In genomic region chr6:63636516-63636968, GRCh38 we compare ENCODE assay signal across 8 cellular contexts. TPM values are rescaled to one million over a fixed set of nuclear protein-coding genes. Genes with fewer than 3 reads are reported as not detected.
DNase-seq lines count a peak whose midpoint lies in the region; ATAC-seq lines count a peak whose summit lies in the region.

No MANE protein-coding gene starts in this region.

- H3K9me3 ChIP-seq in esophagus (ENCODE audit: control insufficient read depth in 2 of 2, insufficient read depth in 1 of 2, low read depth in 1 of 2, low read length in 1 of 2) = no peaks in the 10 kb centered on the region

- ATAC-seq in HG03108 (IDR thresholded peaks at IDR 0.05; ENCODE audit: unreplicated experiment) = peak; percentile 14

- DNase-seq in DMS 273 (lab: John Stamatoyannopoulos, UW; ENCODE audit: unreplicated experiment) (peak; percentile 68), DMS 273 treated with DMSO at 0.1 percent for 48 hours (lab: John Stamatoyannopoulos, UW) (no peak), NCI-H748 (lab: John Stamatoyannopoulos, UW; ENCODE audit: unreplicated experiment) (peak; percentile 79), myocyte (ENCODE audit: low read depth) (peak; percentile 47)
- peak; percentile 75 for DNase-seq in activated CD8-positive, alpha-beta memory T cell treated with anti-CD3 and anti-CD28 coated beads, Interleukin-2, amount 50 U/mL, for 48 hours
- peak; percentile 41 to 45 for DNase-seq in stimulated activated CD8-positive, alpha-beta memory T cell treated with anti-CD3 and anti-CD28 coated beads, Interleukin-7, amount 100 ng/mL, for 4 hours (ENCODE audit: low read depth in 2 of 2)

- H3K4me1 ChIP-seq in esophagus (ENCODE audit: control insufficient read depth in 2 of 2, insufficient read depth in 2 of 2, low read length in 1 of 2) = no peaks in the 10 kb centered on the region

- peak overlapping the region; percentile 87 to 92 for H3K27ac ChIP-seq in esophagus (ENCODE audit: low read depth in 2 of 2, low read length in 1 of 2)

- peak overlapping the region; percentile 74 to 80 for H3K4me3 ChIP-seq in esophagus (ENCODE audit: low read depth in 1 of 2, low read length in 2 of 2)

- no peaks in the 10 kb centered on the region for H3K36me3 ChIP-seq in esophagus (ENCODE audit: control insufficient read depth in 2 of 2, insufficient read depth in 2 of 2, low read length in 1 of 2)

- 0% methylated on average over 23 of the region's 23 CpGs for WGBS in esophagus, 2 donors

- H3K27me3 ChIP-seq in esophagus (ENCODE audit: control insufficient read depth in 1 of 2, insufficient read depth in 2 of 2, low read length in 2 of 2) = no peaks in the 10 kb centered on the region

RNA-seq across cellular contexts. Expression of gene PHF3, which starts 0.9 kb away (rescaled TPM):
- 1 to 10 TPM; 4.3 to 5.7 TPM for polyA plus RNA-seq in esophagus
- total RNA-seq in myocyte = 45.0 and 45.5 TPM in 2 replicates
- 5.7 TPM for polyA plus RNA-seq in myocyte (2012)
